In the genomic region with DNA sequence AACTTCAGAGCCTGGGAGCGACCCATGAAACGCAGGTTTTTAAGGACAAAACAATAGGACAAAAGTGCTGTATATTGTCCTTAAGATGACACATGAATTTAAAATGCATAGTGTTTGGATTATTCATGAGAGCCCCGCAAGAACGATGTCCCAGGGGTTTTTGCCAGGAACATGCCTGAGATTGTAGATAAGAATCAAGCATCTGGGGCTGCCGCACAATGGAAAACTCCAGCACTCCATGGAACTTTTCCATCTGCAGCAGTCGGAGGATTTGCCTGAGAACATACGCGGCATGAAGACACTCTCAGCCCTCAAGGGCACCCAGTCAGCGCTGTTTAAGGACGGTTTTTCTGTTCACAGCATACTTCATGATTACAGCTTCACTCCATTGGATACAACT, we compare ENCODE assay signal across 15 cellular contexts. TPM values are rescaled to one million over a fixed set of nuclear protein-coding genes. Genes with fewer than 3 reads are reported as not detected.
A peak's percentile ranks its signal among the peaks of the same experiment; 100 is the strongest.
DNase-seq lines count a peak whose midpoint lies in the region; FAIRE-seq and TF ChIP-seq lines count a peak whose summit lies in the region.
"Had no signal": no experiment of that assay in that cellular context is flagged by ENCODE, and none has a peak within 500 bp of the region (broad histone marks: within the 10 kb centered on the region; RNA-seq: fewer than 3 reads in every experiment).

No MANE protein-coding gene starts in this region.

- no peak for FAIRE-seq in astrocyte (lab: Jason Lieb, UNC)

- H3K4me3 Mint-ChIP-seq in astrocyte (ENCODE audit: unreplicated experiment) = no peak overlapping the region
- H3K4me3 Mint-ChIP-seq: neural crest cell; stimulated activated naive B cell treated with anti-CD40 and anti-IgM and Interleukin-4, amounts not matched to agents 10 μg/mL and 1 μg/mL and 100 μg/mL, for 72 hours had no signal

- H3K27ac ChIP-seq in GM23248 (no peak overlapping the region), astrocyte (ENCODE audit: low read depth, low read length) (peak overlapping the region; percentile 67), smooth muscle cell (ENCODE audit: low read depth) (peak overlapping the region; percentile 72)

- peaks cover 17% of the 10 kb centered on the region for H3K4me1 Mint-ChIP-seq in astrocyte (ENCODE audit: low read depth, unreplicated experiment)

- no peaks in the 10 kb centered on the region for H3K36me3 ChIP-seq in GM23248 (ENCODE audit: low read depth)
- no peaks in the 10 kb centered on the region for H3K36me3 ChIP-seq in astrocyte (ENCODE audit: insufficient read depth, low read length)
- no peaks in the 10 kb centered on the region for H3K36me3 ChIP-seq in smooth muscle cell (ENCODE audit: low read depth)

- peaks cover under 1% of the 10 kb centered on the region for H3K27me3 Mint-ChIP-seq in astrocyte (ENCODE audit: low read depth, unreplicated experiment)

- H3K9me3 Mint-ChIP-seq in astrocyte (ENCODE audit: unreplicated experiment) = no peaks in the 10 kb centered on the region
- H3K9me3 Mint-ChIP-seq: neural crest cell; stimulated activated naive B cell treated with anti-CD40 and anti-IgM and Interleukin-4, amounts not matched to agents 10 μg/mL and 1 μg/mL and 100 μg/mL, for 72 hours had no signal

- H3K4me2 ChIP-seq in GM23248 (ENCODE audit: unreplicated experiment) (peak overlapping the region; percentile 26), astrocyte (ENCODE audit: low read length) (peak overlapping the region; percentile 81), smooth muscle cell (peak overlapping the region; percentile 75)

- no peak overlapping the region for H3K4me3 ChIP-seq in GM23248
- peak overlapping the region; percentile 35 for H3K4me3 ChIP-seq in astrocyte (ENCODE audit: insufficient read depth, low read depth, low read length)
- peak overlapping the region; percentile 12 for H3K4me3 ChIP-seq in smooth muscle cell

- peak overlapping the region; percentile 4 for H3K27ac Mint-ChIP-seq in astrocyte (ENCODE audit: unreplicated experiment)
- H3K27ac Mint-ChIP-seq: stimulated activated naive B cell treated with anti-CD40 and anti-IgM and Interleukin-4, amounts not matched to agents 10 μg/mL and 1 μg/mL and 100 μg/mL, for 72 hours had no signal

- no peaks in the 10 kb centered on the region for H3K27me3 ChIP-seq in GM23248 (replicated peaks; ENCODE audit: insufficient read depth)
- H3K27me3 ChIP-seq in astrocyte (ENCODE audit: insufficient read depth, low read length) = no peaks in the 10 kb centered on the region
- no peaks in the 10 kb centered on the region for H3K27me3 ChIP-seq in smooth muscle cell (ENCODE audit: low read depth)

- DNase-seq in GM23248 = peak; percentile 49
- peak; percentile 93 for DNase-seq in astrocyte (ENCODE audit: low read depth)
- DNase-seq in glomerular endothelial cell (ENCODE audit: extremely low read depth, low read depth, low spot score) = peak; percentile 83
- DNase-seq in smooth muscle cell (lab: John Stamatoyannopoulos, UW; ENCODE audit: unreplicated experiment) = no peak
- no peak for DNase-seq in 8988T
- DNase-seq in RKO (ENCODE audit: low spot score) = no peak
- no peak for DNase-seq in NCI-H69 (lab: John Stamatoyannopoulos, UW)
- no peak for DNase-seq in NCI-H748 treated with DMSO at 0.1 percent for 48 hours (lab: John Stamatoyannopoulos, UW)
- DNase-seq: activated T-cell treated with anti-CD3 and anti-CD28 coated beads, Interleukin-2, amount 50 U/mL, for 1 hour; anterior cingulate cortex; GOT3; NCI-H510A; stimulated activated CD4-positive, alpha-beta T cell treated with anti-CD3 and anti-CD28 coated beads, Interleukin-2, amount 100 ng/mL, for 24 hours; stimulated activated naive B cell treated with anti-CD40 and anti-IgM and Interleukin-4, amounts not matched to agents 10 μg/mL and 1 μg/mL and 100 μg/mL, for 72 hours had no signal

- H3K4me1 ChIP-seq in GM23248 (ENCODE audit: insufficient read depth) (peaks cover 7% of the 10 kb centered on the region; the same call in 1 of the 2 replicates), astrocyte (ENCODE audit: insufficient read depth, low read length) (peaks cover 30% of the 10 kb centered on the region), smooth muscle cell (ENCODE audit: low read depth) (peaks cover 3% of the 10 kb centered on the region)

- in situ Hi-C loops in GM23248 (cut with MboI) = loop anchor here (10.0 kb wide), 2 partner anchors 211 to 631 kb away; no protein-coding TSS in a partner anchor

- H3K79me2 ChIP-seq in GM23248 (ENCODE audit: insufficient read depth) (no peaks in the 10 kb centered on the region), astrocyte (ENCODE audit: insufficient read depth, low read length) (no peaks in the 10 kb centered on the region), smooth muscle cell (ENCODE audit: low read depth) (peaks cover 5% of the 10 kb centered on the region)

- H4K20me1 ChIP-seq in GM23248 (ENCODE audit: insufficient read depth) (no peaks in the 10 kb centered on the region), astrocyte (ENCODE audit: insufficient read depth, low read length) (no peaks in the 10 kb centered on the region), smooth muscle cell (ENCODE audit: low read depth) (no peaks in the 10 kb centered on the region)

- 63 to 73% methylated on average over 10 of the region's 10 CpGs for WGBS in GM23248 (ENCODE audit: low coverage in 1 of 2, low lambda C conversion rate in 2 of 2, missing lambda C conversion rate in 2 of 2), 2 experiments
- whole genome bisulfite sequencing in smooth muscle cell (ENCODE audit: low lambda C conversion rate) = 22% methylated on average over 10 of the region's 10 CpGs

- H3K36me3 Mint-ChIP-seq in astrocyte (ENCODE audit: low read depth, unreplicated experiment) = no peaks in the 10 kb centered on the region
- H3K36me3 Mint-ChIP-seq: stimulated activated naive B cell treated with anti-CD40 and anti-IgM and Interleukin-4, amounts not matched to agents 10 μg/mL and 1 μg/mL and 100 μg/mL, for 72 hours had no signal

- H2AFZ ChIP-seq in GM23248 = no peak overlapping the region
- peak overlapping the region; percentile 20 for H2AFZ ChIP-seq in astrocyte (ENCODE audit: low read depth, low read length)
- peak overlapping the region; percentile 38 for H2AFZ ChIP-seq in smooth muscle cell (ENCODE audit: low read depth)

- H3F3A ChIP-seq in GM23248 (ENCODE audit: insufficient read depth) (no peaks in the 10 kb centered on the region), smooth muscle cell (ENCODE audit: low read depth) (peaks cover 10% of the 10 kb centered on the region)

- H3K9me2 ChIP-seq in GM23248 (ENCODE audit: insufficient read depth) = no peaks in the 10 kb centered on the region

- no peaks in the 10 kb centered on the region for H3K9me3 ChIP-seq in GM23248 (ENCODE audit: low read depth)
- H3K9me3 ChIP-seq in astrocyte (ENCODE audit: insufficient read depth, low read depth, low read length) = no peaks in the 10 kb centered on the region
- H3K9me3 ChIP-seq in smooth muscle cell (replicated peaks; ENCODE audit: low read depth) = no peaks in the 10 kb centered on the region

- TF ChIP-seq CTCF in astrocyte (IDR thresholded peaks at IDR 0.05; ENCODE audit: insufficient read depth, low read depth, low read length) (no peak), smooth muscle cell (IDR thresholded peaks at IDR 0.05; ENCODE audit: borderline replicate concordance, insufficient read depth, poor library complexity, severe bottlenecking) (no peak)

- H3K9ac ChIP-seq in GM23248 (no peak overlapping the region), astrocyte (ENCODE audit: low read length) (peak overlapping the region; percentile 53), smooth muscle cell (ENCODE audit: low read depth) (peak overlapping the region; percentile 4)

RNA-seq across cellular contexts. Expression of gene ERG, which starts 5.3 kb away (rescaled TPM):
- 0.76 and 6.2 TPM in 2 replicates for total RNA-seq in GM23248 (2014; rRNA removed; shearing (Covaris generic))
- polyA plus RNA-seq in GM23248 (2016; fragmentation: Nextera tagmentation; extraction: Ambion mirVana) (1.2 and 1.3 TPM in 2 replicates), smooth muscle cell (9.2 and 14.4 TPM in 2 replicates)
- total RNA-seq in astrocyte (0.84 and 1.9 TPM in 2 replicates), glomerular endothelial cell (73.8 and 118 TPM in 2 replicates), smooth muscle cell (11.0 and 13.9 TPM in 2 replicates)

Comparison
In these comparisons a context has a peak if more than half of its experiments do, and no peak if none do; other contexts are left out.
1. DNase-seq: peak in GM23248 (single experiment), astrocyte (single experiment) and glomerular endothelial cell (single experiment); none in smooth muscle cell (single experiment), 8988T (single experiment), RKO (single experiment), NCI-H69 (single experiment) and NCI-H748 treated with DMSO at 0.1 percent for 48 hours (single experiment).
2. H3K4me2 ChIP-seq: peak in every context shown above with its lines; median percentile 81 in astrocyte; 75 in smooth muscle cell; 26 in GM23248.